8 cellular contexts compared by ENCODE assay signal in genomic region chr6:156780117-156780641, GRCh38. TPM values are rescaled to one million over a fixed set of nuclear protein-coding genes. Genes with fewer than 3 reads are reported as not detected.
A peak's percentile ranks its signal among the peaks of the same experiment; 100 is the strongest.
DNase-seq lines count a peak whose midpoint lies in the region; ATAC-seq and TF ChIP-seq lines count a peak whose summit lies in the region.

No MANE protein-coding gene starts in this region.

- in situ Hi-C loops in HAP-1 (cut with MboI; ENCODE audit: low sequenced_read_pairs) = loop anchor here (10.0 kb wide), 1 partner anchor 165 kb away; no protein-coding TSS in a partner anchor

- H3K27me3 Mint-ChIP-seq in activated naive CD8-positive, alpha-beta T cell treated with anti-CD3 and anti-CD28 coated beads for 36 hours = no peaks in the 10 kb centered on the region
- H3K27me3 Mint-ChIP-seq in neural progenitor cell (ENCODE audit: insufficient read depth, low read depth) = peaks cover 9% of the 10 kb centered on the region

- intact Hi-C loops in posterior vena cava (cut with DNase I) = loop anchor here (5.0 to 10.0 kb wide), 3 partner anchors 47 to 242 kb away; no protein-coding TSS in a partner anchor

- peak overlapping the region; percentile 68 for H3K9ac ChIP-seq in neural progenitor cell

- H4K20me1 ChIP-seq in neural progenitor cell (ENCODE audit: low read depth) = peaks cover 65% of the 10 kb centered on the region

- no peak for TF ChIP-seq EP300 in gastroesophageal sphincter (IDR thresholded peaks at IDR 0.05)

- H3K4me1 ChIP-seq in HAP-1 (peaks cover 23% of the 10 kb centered on the region), gastroesophageal sphincter (peaks cover 4 to 57% (median 15%) of the 10 kb centered on the region in 3 donors), neural progenitor cell (peaks cover 54% of the 10 kb centered on the region)

- H3K9me3 ChIP-seq in HAP-1 (no peaks in the 10 kb centered on the region), gastroesophageal sphincter (no peaks in the 10 kb centered on the region), neural progenitor cell (ENCODE audit: low read depth) (no peaks in the 10 kb centered on the region)

- POLR2A ChIA-PET in GM10248 (lab: Yijun Ruan, JAX) = no interaction called here

- H3K4me3 ChIP-seq in HAP-1 (peak overlapping the region; percentile 64), LNCaP clone FGC (ENCODE audit: low read depth, low read length) (peak overlapping the region; percentile 59), gastroesophageal sphincter (peak overlapping the region; percentile 78 to 81), neural progenitor cell (peak overlapping the region; percentile 93)

- peaks cover 34% of the 10 kb centered on the region for H3F3A ChIP-seq in neural progenitor cell (ENCODE audit: low read depth)

- CTCF ChIA-PET in GM10248 (lab: Yijun Ruan, JAX) = interaction anchor here (1.0 to 2.2 kb wide), 6 partner anchors 8 to 96 kb away, joined by 3 to 10 read pairs (median 3); no protein-coding TSS in a partner anchor

- peak overlapping the region; percentile 90 for H3K4me3 Mint-ChIP-seq in activated naive CD8-positive, alpha-beta T cell treated with anti-CD3 and anti-CD28 coated beads for 36 hours
- peak overlapping the region; percentile 92 for H3K4me3 Mint-ChIP-seq in neural progenitor cell

- no peak for TF ChIP-seq POLR2A in gastroesophageal sphincter (IDR thresholded peaks at IDR 0.05)

- H3K4me2 ChIP-seq in neural progenitor cell = peak overlapping the region; percentile 84

- no peaks in the 10 kb centered on the region for H3K9me3 Mint-ChIP-seq in activated naive CD8-positive, alpha-beta T cell treated with anti-CD3 and anti-CD28 coated beads for 36 hours
- no peaks in the 10 kb centered on the region for H3K9me3 Mint-ChIP-seq in neural progenitor cell

- no peak overlapping the region for H2AFZ ChIP-seq in neural progenitor cell (replicated peaks)

- H3K27ac ChIP-seq in gastroesophageal sphincter (peak overlapping the region; percentile 89 to 99 (median 97)), neural progenitor cell (peak overlapping the region; percentile 76)

- H3K79me2 ChIP-seq in neural progenitor cell (ENCODE audit: low read depth) = peaks cover 96% of the 10 kb centered on the region

- peak overlapping the region; percentile 94 for H3K27ac Mint-ChIP-seq in activated naive CD8-positive, alpha-beta T cell treated with anti-CD3 and anti-CD28 coated beads for 36 hours
- peak overlapping the region; percentile 33 for H3K27ac Mint-ChIP-seq in neural progenitor cell

- H3K36me3 Mint-ChIP-seq in activated naive CD8-positive, alpha-beta T cell treated with anti-CD3 and anti-CD28 coated beads for 36 hours = peaks cover 18% of the 10 kb centered on the region
- H3K36me3 Mint-ChIP-seq in neural progenitor cell = no peaks in the 10 kb centered on the region

- 0% methylated on average over 6 to 8 of the region's 8 CpGs for WGBS in gastroesophageal sphincter (ENCODE audit: low coverage in 1 of 2), 2 donors

- H3K4me1 Mint-ChIP-seq in activated naive CD8-positive, alpha-beta T cell treated with anti-CD3 and anti-CD28 coated beads for 36 hours = peaks cover 42% of the 10 kb centered on the region
- peaks cover 53% of the 10 kb centered on the region for H3K4me1 Mint-ChIP-seq in neural progenitor cell

- H3K27me3 ChIP-seq in HAP-1 (ENCODE audit: low read depth) (no peaks in the 10 kb centered on the region), gastroesophageal sphincter (no peaks in the 10 kb centered on the region), neural progenitor cell (no peaks in the 10 kb centered on the region)

- no peak for ATAC-seq in gastroesophageal sphincter

- DNase-seq in GM10248 (ENCODE audit: extremely low spot score) = peak; percentile 71
- peak; percentile 76 to 91 for DNase-seq in HAP-1 (ENCODE audit: low spot score in 2 of 2)
- DNase-seq in LNCaP clone FGC (ENCODE audit: low read depth) = peak; percentile 85
- DNase-seq in RPMI7951 (ENCODE audit: low read depth) = peak; percentile 87
- peak; percentile 55 for DNase-seq in activated naive CD8-positive, alpha-beta T cell treated with anti-CD3 and anti-CD28 coated beads for 36 hours
- DNase-seq in neural progenitor cell (ENCODE audit: low spot score) = peak; percentile 80
- DNase-seq in posterior vena cava (ENCODE audit: low spot score) = no peak

- H3K36me3 ChIP-seq in HAP-1 (replicated peaks) (no peaks in the 10 kb centered on the region), gastroesophageal sphincter (no peaks in the 10 kb centered on the region), neural progenitor cell (no peaks in the 10 kb centered on the region)

- TF ChIP-seq CTCF in GM10248 (IDR thresholded peaks at IDR 0.05; ENCODE audit: control extremely low read depth, extremely low read depth, low read depth, missing control alignments) = no peak
- no peak for TF ChIP-seq CTCF in LNCaP clone FGC (IDR thresholded peaks at IDR 0.05; ENCODE audit: control insufficient read depth, extremely low read depth, insufficient read depth)
- TF ChIP-seq CTCF in gastroesophageal sphincter (IDR thresholded peaks at IDR 0.05) = no peak
- no peak for TF ChIP-seq CTCF in neural progenitor cell (IDR thresholded peaks at IDR 0.05)

RNA-seq across cellular contexts. Expression of gene ARID1B, which starts 3.0 kb away (rescaled TPM):
- total RNA-seq in RPMI7951 (2014; rRNA removed; shearing (Covaris generic)) = 13.7 and 14.8 TPM in 2 replicates
- 10 to 100 TPM; 40.6 to 41.5 TPM for total RNA-seq in activated naive CD8-positive, alpha-beta T cell treated with anti-CD3 and anti-CD28 coated beads for 36 hours
- 100 to 1,000 TPM in 1 of 4 donors, 10 to 100 TPM in 3; 40.0 to 106 (median 79.7) TPM for total RNA-seq in gastroesophageal sphincter
- 52.8 and 62.1 TPM in 2 replicates for total RNA-seq in neural progenitor cell (ENCODE audit: low replicate concordance)
- 10 to 100 TPM; 79.3 to 84.6 TPM for total RNA-seq in posterior vena cava
